In the genomic region with DNA sequence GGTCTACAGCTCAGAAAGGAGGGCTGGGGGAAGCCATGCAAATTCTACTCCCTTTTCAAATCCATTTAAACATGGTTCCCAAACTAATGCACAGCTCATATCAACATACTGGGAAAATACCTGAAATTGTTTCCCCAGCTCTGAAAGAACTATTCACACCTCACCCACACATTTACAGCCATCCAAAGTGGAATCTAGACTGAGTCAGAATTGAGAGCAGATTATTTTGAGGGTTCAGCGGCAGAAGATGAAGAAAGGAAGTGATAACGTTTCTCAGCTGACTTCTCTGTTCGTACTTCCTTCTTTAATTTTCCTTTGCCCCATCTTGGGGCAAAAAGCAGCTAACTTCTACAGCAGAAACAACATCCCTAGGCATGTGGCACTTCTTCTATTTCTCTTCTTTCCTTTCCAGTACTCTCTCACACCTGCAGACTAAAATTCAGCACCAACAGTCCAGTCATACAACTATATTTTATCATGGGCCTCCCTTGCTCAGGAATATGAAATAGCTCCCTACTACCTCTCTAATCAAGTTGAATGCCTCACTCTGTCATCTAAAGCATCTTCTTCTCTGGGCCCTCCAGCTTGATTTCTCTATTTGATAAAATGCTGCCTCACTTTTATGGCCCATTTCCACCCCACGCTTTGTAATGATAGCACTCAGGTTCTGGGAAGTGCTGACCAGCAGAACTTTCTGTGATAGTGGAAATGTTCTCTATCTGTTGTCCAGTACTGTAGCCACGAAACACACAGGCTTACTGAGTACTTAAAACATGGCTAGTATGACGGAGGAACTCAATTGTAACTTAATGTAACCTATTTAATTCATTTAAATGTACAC, we compare ENCODE assay signal across 1 cellular context.
TF ChIP-seq lines count a peak whose summit lies in the region.

No MANE protein-coding gene starts in this region.

TF ChIP-seq in H1, 55 proteins besides CTCF, POLR2A, EP300 and RAD21 (continued from another document):
- TF ChIP-seq EZH2 (IDR thresholded peaks at IDR 0.05; ENCODE audit: low read depth, low read length, severe bottlenecking) (no peak), SP2 (IDR thresholded peaks at IDR 0.05; ENCODE audit: low read length) (no peak), ASH2L (IDR thresholded peaks at IDR 0.05; ENCODE audit: low read length) (no peak), GTF2F1 (IDR thresholded peaks at IDR 0.05; ENCODE audit: borderline replicate concordance, low read depth, low read length) (no peak), KDM5A (IDR thresholded peaks at IDR 0.05; ENCODE audit: low read length) (no peak), MAFK (IDR thresholded peaks at IDR 0.05; ENCODE audit: low read depth, low read length) (no peak), RNF2 (IDR thresholded peaks at IDR 0.05; ENCODE audit: borderline replicate concordance, low read depth, low read length, missing control alignments, poor library complexity, severe bottlenecking) (no peak), HDAC6 (IDR thresholded peaks at IDR 0.05; ENCODE audit: low read depth, low read length) (no peak)
- TF ChIP-seq, protein P1, sequence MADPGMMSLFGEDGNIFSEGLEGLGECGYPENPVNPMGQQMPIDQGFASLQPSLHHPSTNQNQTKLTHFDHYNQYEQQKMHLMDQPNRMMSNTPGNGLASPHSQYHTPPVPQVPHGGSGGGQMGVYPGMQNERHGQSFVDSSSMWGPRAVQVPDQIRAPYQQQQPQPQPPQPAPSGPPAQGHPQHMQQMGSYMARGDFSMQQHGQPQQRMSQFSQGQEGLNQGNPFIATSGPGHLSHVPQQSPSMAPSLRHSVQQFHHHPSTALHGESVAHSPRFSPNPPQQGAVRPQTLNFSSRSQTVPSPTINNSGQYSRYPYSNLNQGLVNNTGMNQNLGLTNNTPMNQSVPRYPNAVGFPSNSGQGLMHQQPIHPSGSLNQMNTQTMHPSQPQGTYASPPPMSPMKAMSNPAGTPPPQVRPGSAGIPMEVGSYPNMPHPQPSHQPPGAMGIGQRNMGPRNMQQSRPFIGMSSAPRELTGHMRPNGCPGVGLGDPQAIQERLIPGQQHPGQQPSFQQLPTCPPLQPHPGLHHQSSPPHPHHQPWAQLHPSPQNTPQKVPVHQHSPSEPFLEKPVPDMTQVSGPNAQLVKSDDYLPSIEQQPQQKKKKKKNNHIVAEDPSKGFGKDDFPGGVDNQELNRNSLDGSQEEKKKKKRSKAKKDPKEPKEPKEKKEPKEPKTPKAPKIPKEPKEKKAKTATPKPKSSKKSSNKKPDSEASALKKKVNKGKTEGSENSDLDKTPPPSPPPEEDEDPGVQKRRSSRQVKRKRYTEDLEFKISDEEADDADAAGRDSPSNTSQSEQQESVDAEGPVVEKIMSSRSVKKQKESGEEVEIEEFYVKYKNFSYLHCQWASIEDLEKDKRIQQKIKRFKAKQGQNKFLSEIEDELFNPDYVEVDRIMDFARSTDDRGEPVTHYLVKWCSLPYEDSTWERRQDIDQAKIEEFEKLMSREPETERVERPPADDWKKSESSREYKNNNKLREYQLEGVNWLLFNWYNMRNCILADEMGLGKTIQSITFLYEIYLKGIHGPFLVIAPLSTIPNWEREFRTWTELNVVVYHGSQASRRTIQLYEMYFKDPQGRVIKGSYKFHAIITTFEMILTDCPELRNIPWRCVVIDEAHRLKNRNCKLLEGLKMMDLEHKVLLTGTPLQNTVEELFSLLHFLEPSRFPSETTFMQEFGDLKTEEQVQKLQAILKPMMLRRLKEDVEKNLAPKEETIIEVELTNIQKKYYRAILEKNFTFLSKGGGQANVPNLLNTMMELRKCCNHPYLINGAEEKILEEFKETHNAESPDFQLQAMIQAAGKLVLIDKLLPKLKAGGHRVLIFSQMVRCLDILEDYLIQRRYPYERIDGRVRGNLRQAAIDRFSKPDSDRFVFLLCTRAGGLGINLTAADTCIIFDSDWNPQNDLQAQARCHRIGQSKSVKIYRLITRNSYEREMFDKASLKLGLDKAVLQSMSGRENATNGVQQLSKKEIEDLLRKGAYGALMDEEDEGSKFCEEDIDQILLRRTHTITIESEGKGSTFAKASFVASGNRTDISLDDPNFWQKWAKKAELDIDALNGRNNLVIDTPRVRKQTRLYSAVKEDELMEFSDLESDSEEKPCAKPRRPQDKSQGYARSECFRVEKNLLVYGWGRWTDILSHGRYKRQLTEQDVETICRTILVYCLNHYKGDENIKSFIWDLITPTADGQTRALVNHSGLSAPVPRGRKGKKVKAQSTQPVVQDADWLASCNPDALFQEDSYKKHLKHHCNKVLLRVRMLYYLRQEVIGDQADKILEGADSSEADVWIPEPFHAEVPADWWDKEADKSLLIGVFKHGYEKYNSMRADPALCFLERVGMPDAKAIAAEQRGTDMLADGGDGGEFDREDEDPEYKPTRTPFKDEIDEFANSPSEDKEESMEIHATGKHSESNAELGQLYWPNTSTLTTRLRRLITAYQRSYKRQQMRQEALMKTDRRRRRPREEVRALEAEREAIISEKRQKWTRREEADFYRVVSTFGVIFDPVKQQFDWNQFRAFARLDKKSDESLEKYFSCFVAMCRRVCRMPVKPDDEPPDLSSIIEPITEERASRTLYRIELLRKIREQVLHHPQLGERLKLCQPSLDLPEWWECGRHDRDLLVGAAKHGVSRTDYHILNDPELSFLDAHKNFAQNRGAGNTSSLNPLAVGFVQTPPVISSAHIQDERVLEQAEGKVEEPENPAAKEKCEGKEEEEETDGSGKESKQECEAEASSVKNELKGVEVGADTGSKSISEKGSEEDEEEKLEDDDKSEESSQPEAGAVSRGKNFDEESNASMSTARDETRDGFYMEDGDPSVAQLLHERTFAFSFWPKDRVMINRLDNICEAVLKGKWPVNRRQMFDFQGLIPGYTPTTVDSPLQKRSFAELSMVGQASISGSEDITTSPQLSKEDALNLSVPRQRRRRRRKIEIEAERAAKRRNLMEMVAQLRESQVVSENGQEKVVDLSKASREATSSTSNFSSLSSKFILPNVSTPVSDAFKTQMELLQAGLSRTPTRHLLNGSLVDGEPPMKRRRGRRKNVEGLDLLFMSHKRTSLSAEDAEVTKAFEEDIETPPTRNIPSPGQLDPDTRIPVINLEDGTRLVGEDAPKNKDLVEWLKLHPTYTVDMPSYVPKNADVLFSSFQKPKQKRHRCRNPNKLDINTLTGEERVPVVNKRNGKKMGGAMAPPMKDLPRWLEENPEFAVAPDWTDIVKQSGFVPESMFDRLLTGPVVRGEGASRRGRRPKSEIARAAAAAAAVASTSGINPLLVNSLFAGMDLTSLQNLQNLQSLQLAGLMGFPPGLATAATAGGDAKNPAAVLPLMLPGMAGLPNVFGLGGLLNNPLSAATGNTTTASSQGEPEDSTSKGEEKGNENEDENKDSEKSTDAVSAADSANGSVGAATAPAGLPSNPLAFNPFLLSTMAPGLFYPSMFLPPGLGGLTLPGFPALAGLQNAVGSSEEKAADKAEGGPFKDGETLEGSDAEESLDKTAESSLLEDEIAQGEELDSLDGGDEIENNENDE (IDR thresholded peaks at IDR 0.05; ENCODE audit: insufficient replicate concordance, low read length): no peak
- TF ChIP-seq, protein P2, sequence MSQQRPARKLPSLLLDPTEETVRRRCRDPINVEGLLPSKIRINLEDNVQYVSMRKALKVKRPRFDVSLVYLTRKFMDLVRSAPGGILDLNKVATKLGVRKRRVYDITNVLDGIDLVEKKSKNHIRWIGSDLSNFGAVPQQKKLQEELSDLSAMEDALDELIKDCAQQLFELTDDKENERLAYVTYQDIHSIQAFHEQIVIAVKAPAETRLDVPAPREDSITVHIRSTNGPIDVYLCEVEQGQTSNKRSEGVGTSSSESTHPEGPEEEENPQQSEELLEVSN (IDR thresholded peaks at IDR 0.05): no peak
